8 cellular contexts compared by ENCODE assay signal in genomic region chrX:139932901-139933796, GRCh38. TPM values are rescaled to one million over a fixed set of nuclear protein-coding genes. Genes with fewer than 3 reads are reported as not detected.
DNase-seq lines count a peak whose midpoint lies in the region; ATAC-seq, FAIRE-seq and TF ChIP-seq lines count a peak whose summit lies in the region.

Gene ATP11C, minus strand, starts transcription at chrX:139933053. Its CDS starts 1,011 bp downstream, at chrX:139932042.

- H3K4me3 ChIP-seq in HUES48 (ENCODE audit: low read depth, low read length) = peak within 1 kb of the TSS; percentile 90

- peak; percentile 70 for ATAC-seq in GM21390 (IDR thresholded peaks at IDR 0.05; ENCODE audit: unreplicated experiment)

- 0 out of 2 replicates have a peak, but pooled peaks cover 3% of the 10 kb centered on the region for H3K36me3 ChIP-seq in HUES48 (ENCODE audit: control insufficient read depth, insufficient read depth, low read length)

- FAIRE-seq in frontal cortex (lab: Jason Lieb, UNC) = no peak

- 0 out of 2 replicates have a peak, but pooled peaks cover 3% of the 10 kb centered on the region for H3K27me3 ChIP-seq in HUES48 (ENCODE audit: control insufficient read depth, insufficient read depth, low read length)

- peak; percentile 84 for DNase-seq in DMS153 (lab: John Stamatoyannopoulos, UW)
- peak; percentile 68 for DNase-seq in activated gamma-delta T cell treated with anti-CD3 and anti-CD28 coated beads, Interleukin-2, amount 50 U/mL, for 16 hours (ENCODE audit: low read depth)
- peak; percentile 68 to 70 for DNase-seq in frontal cortex (ENCODE audit: low spot score in 2 of 2)
- peak; percentile 47 for DNase-seq in non-pigmented ciliary epithelial cell (ENCODE audit: low read depth)
- peak; percentile 11 to 85 (median 66) for DNase-seq in substantia nigra (lab: John Stamatoyannopoulos, UW)

- TF ChIP-seq POLR2A in Raji (IDR thresholded peaks at IDR 0.05; ENCODE audit: insufficient read depth, low read depth, low read length) = peak; percentile 77

- peaks cover 36% of the 10 kb centered on the region for H3K4me1 ChIP-seq in HUES48 (ENCODE audit: control insufficient read depth, insufficient read depth, low read length)

- H3K9ac ChIP-seq in HUES48 (ENCODE audit: low read depth, low read length) = peak within 1 kb of the TSS; percentile 79

- no peaks in the 10 kb centered on the region for H3K9me3 ChIP-seq in HUES48 (ENCODE audit: control insufficient read depth, insufficient read depth, low read length)

- H3K27ac ChIP-seq in HUES48 (ENCODE audit: low read depth, low read length) = peak within 1 kb of the TSS; percentile 86
- H3K27ac ChIP-seq in substantia nigra (ENCODE audit: low read depth, low read length, poor library complexity, severe bottlenecking) = peak within 1 kb of the TSS; percentile 80

RNA-seq across cellular contexts. Expression of gene ATP11C, which starts in this region (rescaled TPM):
- 54.2 TPM for total RNA-seq in frontal cortex

Comparison
In these comparisons a context has a peak if more than half of its experiments do, and no peak if none do; other contexts are left out.
1. Peak in every context shown above with its lines: DNase-seq, ATAC-seq, H3K4me3 ChIP-seq and H3K27ac ChIP-seq.